9 cellular contexts compared by ENCODE assay signal in the genomic region with DNA sequence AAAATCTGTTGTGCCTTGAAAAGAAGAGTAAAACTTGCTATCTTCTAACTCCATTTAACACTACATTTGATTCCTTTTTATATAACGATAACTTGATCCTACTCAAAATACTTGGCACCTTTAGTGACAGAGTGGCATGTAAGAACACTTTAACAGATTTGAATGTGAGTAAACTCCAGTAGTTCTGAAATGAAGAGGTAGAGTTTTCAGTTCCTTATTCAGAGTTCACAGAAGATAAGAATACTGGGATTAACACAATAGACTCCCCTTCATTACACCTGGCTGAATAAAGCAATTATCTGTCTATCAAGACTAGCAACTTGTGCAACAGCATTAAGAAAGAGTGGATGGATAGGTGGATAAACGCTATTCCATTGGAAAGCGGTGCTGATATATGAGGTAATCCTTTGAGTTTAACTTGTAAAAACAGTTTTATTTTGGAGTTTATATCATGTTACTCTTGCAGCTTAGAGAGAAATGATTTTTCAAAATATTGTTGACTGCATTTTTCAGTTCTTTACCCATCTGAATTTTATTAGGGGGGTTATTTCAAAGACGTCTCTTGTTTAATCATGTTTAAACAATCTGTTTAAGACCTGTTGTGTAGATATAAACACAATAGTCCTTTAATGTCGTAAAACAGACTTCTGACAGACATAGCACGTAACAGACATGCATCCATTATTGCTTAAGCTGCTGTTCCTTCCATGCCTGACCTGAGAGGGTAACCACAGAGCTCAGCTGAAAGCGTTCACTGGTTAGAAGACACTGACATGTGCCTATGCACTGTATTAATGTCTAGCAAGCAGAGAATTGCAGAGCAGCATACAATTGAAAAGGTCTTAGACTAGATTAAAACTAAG.
DNase-seq lines count a peak whose midpoint lies in the region; ATAC-seq and TF ChIP-seq lines count a peak whose summit lies in the region.
"Had no signal": no experiment of that assay in that cellular context is flagged by ENCODE, and none has a peak within 500 bp of the region (broad histone marks: within the 10 kb centered on the region; RNA-seq: fewer than 3 reads in every experiment).

No MANE protein-coding gene starts in this region.

- no peaks in the 10 kb centered on the region for H3K36me3 ChIP-seq in smooth muscle cell (ENCODE audit: low read depth)

- TF ChIP-seq CTCF in astrocyte of the spinal cord (IDR thresholded peaks at IDR 0.05; ENCODE audit: low read depth, low read length) (no peak), smooth muscle cell (IDR thresholded peaks at IDR 0.05; ENCODE audit: borderline replicate concordance, insufficient read depth, poor library complexity, severe bottlenecking) (no peak)

- DNase-seq in activated naive CD4-positive, alpha-beta T cell treated with anti-CD3 and anti-CD28 coated beads, Interleukin-2, amount 50 U/mL, for 72 hours (ENCODE audit: low spot score in 2 of 2), result no peak
- no peak for DNase-seq in activated naive CD4-positive, alpha-beta T cell (lab: John Stamatoyannopoulos, UW)
- DNase-seq in astrocyte of the spinal cord (ENCODE audit: low read depth, low spot score), result peak; percentile 86
- no peak for DNase-seq in smooth muscle cell (lab: John Stamatoyannopoulos, UW; ENCODE audit: unreplicated experiment)
- DNase-seq in activated CD4-positive, alpha-beta T cell treated with anti-CD3 and anti-CD28 coated beads for 48 hours, result no peak
- no peak for DNase-seq in HK-2 (ENCODE audit: unreplicated experiment)
- no peak for DNase-seq in posterior cingulate gyrus

- H3K36me3 Mint-ChIP-seq in activated naive CD4-positive, alpha-beta T cell treated with anti-CD3 and anti-CD28 coated beads, Interleukin-2, amount 50 U/mL, for 72 hours, result peaks cover 12 to 13% of the 10 kb centered on the region in 2 donors

- H3K27ac ChIP-seq in smooth muscle cell (ENCODE audit: low read depth), result peak overlapping the region; percentile 95

- no peaks in the 10 kb centered on the region for H3K9me3 ChIP-seq in smooth muscle cell (replicated peaks; ENCODE audit: low read depth)

- H3K4me1 ChIP-seq in smooth muscle cell (ENCODE audit: low read depth), result peaks cover 24% of the 10 kb centered on the region

- no peaks in the 10 kb centered on the region for H3K27me3 ChIP-seq in smooth muscle cell (ENCODE audit: low read depth)

- peak; percentile 38 to 73 for ATAC-seq in activated naive CD4-positive, alpha-beta T cell treated with anti-CD3 and anti-CD28 coated beads, Interleukin-2, amount 50 U/mL, for 72 hours
- peak; percentile 89 for ATAC-seq in HG03066 (IDR thresholded peaks at IDR 0.05; ENCODE audit: low read depth, unreplicated experiment)

- in situ Hi-C loops in astrocyte of the spinal cord (cut with HindIII; ENCODE audit: low sequenced_read_pairs), result no loop called here

- intact Hi-C loops in posterior cingulate gyrus (cut with DNase I), result no loop called here

- WGBS in smooth muscle cell (ENCODE audit: low lambda C conversion rate), result 43% methylated on average over 7 of the region's 7 CpGs

- no peaks in the 10 kb centered on the region for H4K20me1 ChIP-seq in smooth muscle cell (ENCODE audit: low read depth)

- H3K9me3 Mint-ChIP-seq in activated naive CD4-positive, alpha-beta T cell treated with anti-CD3 and anti-CD28 coated beads, Interleukin-2, amount 50 U/mL, for 72 hours, result peaks cover 0 to 5% of the 10 kb centered on the region in 2 donors
- H3K9me3 Mint-ChIP-seq: naive thymus-derived CD8-positive, alpha-beta T cell had no signal

- no peak overlapping the region for H3K9ac ChIP-seq in smooth muscle cell (ENCODE audit: low read depth)

- no peak overlapping the region for H2AFZ ChIP-seq in smooth muscle cell (ENCODE audit: low read depth)

- H3K27ac Mint-ChIP-seq in activated naive CD4-positive, alpha-beta T cell treated with anti-CD3 and anti-CD28 coated beads, Interleukin-2, amount 50 U/mL, for 72 hours, result peak overlapping the region in 1 of 2 donors; percentile 76

- H3K79me2 ChIP-seq in smooth muscle cell (ENCODE audit: low read depth), result peaks cover 16% of the 10 kb centered on the region

- H3K4me2 ChIP-seq in smooth muscle cell, result peak overlapping the region; percentile 58

- H3K4me3 ChIP-seq in astrocyte of the spinal cord (ENCODE audit: low read depth, low read length), result no peak overlapping the region
- H3K4me3 ChIP-seq in smooth muscle cell, result no peak overlapping the region

- peaks cover 18% of the 10 kb centered on the region for H3F3A ChIP-seq in smooth muscle cell (ENCODE audit: low read depth)
